21 cellular contexts compared by ENCODE assay signal in the genomic region with DNA sequence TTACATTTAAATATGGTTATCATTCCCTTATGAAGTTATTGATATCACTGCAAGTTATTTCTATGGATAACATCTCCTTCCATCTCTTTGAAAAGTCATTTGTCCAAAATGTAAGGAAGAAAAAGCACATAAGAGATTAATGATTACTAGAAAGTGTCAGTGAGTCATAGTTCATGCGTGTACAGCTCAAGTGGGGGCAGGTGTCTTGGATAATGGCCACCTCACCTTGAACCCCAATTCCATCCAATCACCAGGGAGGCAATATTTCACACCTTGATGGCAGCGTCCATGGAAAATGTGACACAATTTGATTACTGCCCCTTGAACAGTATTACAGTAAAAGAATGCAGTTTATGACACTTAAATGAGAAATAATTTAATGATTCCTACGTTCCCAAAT.
"Had no signal": no experiment of that assay in that cellular context is flagged by ENCODE, and none has a peak within 500 bp of the region (broad histone marks: within the 10 kb centered on the region; RNA-seq: fewer than 3 reads in every experiment).

No MANE protein-coding gene starts in this region.

- H3K27ac ChIP-seq: dorsolateral prefrontal cortex, neural progenitor cell, prostate gland, sigmoid colon, spleen, transverse colon, upper lobe of right lung, vagina had no signal

- H3K27me3 Mint-ChIP-seq: memory B cell; naive B cell; stimulated activated memory B cell treated with anti-CD40 and anti-IgM and Interleukin-4, amounts not matched to agents 10 μg/mL and 1 μg/mL and 100 μg/mL, for 72 hours had no signal

- H3K27ac Mint-ChIP-seq: memory B cell; naive B cell; nephron; neural progenitor cell; stimulated activated memory B cell treated with anti-CD40 and anti-IgM and Interleukin-4, amounts not matched to agents 10 μg/mL and 1 μg/mL and 100 μg/mL, for 72 hours had no signal

- DNase-seq: dorsolateral prefrontal cortex; effector CD4-positive, alpha-beta T cell; left ventricle myocardium superior; naive B cell; right cardiac atrium; sigmoid colon; spleen; stimulated activated CD4-positive, alpha-beta T cell treated with anti-CD3 and anti-CD28 coated beads, Interleukin-4, amount 100 ng/mL, for 4 hours; stimulated activated naive CD8-positive, alpha-beta T cell treated with anti-CD3 and anti-CD28 coated beads, Interleukin-15, Interleukin-2, amounts not matched to agents 100 U/mL and 50 U/mL, for 24 hours; substantia nigra; transverse colon; upper lobe of right lung had no signal

- H3K4me3 Mint-ChIP-seq: memory B cell; naive B cell; nephron; neural progenitor cell; stimulated activated memory B cell treated with anti-CD40 and anti-IgM and Interleukin-4, amounts not matched to agents 10 μg/mL and 1 μg/mL and 100 μg/mL, for 72 hours had no signal

- H3K9me3 Mint-ChIP-seq: memory B cell; nephron; neural progenitor cell; stimulated activated memory B cell treated with anti-CD40 and anti-IgM and Interleukin-4, amounts not matched to agents 10 μg/mL and 1 μg/mL and 100 μg/mL, for 72 hours had no signal

- H3K9me3 ChIP-seq: prostate gland, sigmoid colon, spleen, transverse colon, upper lobe of right lung, vagina had no signal

- H3K27me3 ChIP-seq: neural progenitor cell, sigmoid colon, transverse colon, upper lobe of right lung, vagina had no signal

- FAIRE-seq: colon, frontal cortex had no signal

- H3K4me1 Mint-ChIP-seq: memory B cell; naive B cell; neural progenitor cell; stimulated activated memory B cell treated with anti-CD40 and anti-IgM and Interleukin-4, amounts not matched to agents 10 μg/mL and 1 μg/mL and 100 μg/mL, for 72 hours had no signal

- H3K4me1 ChIP-seq: neural progenitor cell, prostate gland, spleen, upper lobe of right lung, vagina had no signal

- H3K4me3 ChIP-seq: dorsolateral prefrontal cortex, lung, neural progenitor cell, prostate gland, sigmoid colon, spleen, transverse colon, upper lobe of right lung, vagina had no signal

- H3K36me3 Mint-ChIP-seq: memory B cell; naive B cell; neural progenitor cell; stimulated activated memory B cell treated with anti-CD40 and anti-IgM and Interleukin-4, amounts not matched to agents 10 μg/mL and 1 μg/mL and 100 μg/mL, for 72 hours had no signal

- ATAC-seq: left ventricle myocardium superior; right cardiac atrium; stimulated activated memory B cell treated with anti-CD40 and anti-IgM and Interleukin-4, amounts not matched to agents 10 μg/mL and 1 μg/mL and 100 μg/mL, for 72 hours; stimulated activated naive CD8-positive, alpha-beta T cell treated with anti-CD3 and anti-CD28 coated beads, Interleukin-15, Interleukin-2, amounts not matched to agents 100 U/mL and 50 U/mL, for 24 hours; upper lobe of right lung had no signal

- H3K36me3 ChIP-seq: neural progenitor cell, prostate gland, sigmoid colon, spleen, transverse colon, upper lobe of right lung, vagina had no signal
